ENCODE assay signal across 8 cellular contexts in the genomic region with DNA sequence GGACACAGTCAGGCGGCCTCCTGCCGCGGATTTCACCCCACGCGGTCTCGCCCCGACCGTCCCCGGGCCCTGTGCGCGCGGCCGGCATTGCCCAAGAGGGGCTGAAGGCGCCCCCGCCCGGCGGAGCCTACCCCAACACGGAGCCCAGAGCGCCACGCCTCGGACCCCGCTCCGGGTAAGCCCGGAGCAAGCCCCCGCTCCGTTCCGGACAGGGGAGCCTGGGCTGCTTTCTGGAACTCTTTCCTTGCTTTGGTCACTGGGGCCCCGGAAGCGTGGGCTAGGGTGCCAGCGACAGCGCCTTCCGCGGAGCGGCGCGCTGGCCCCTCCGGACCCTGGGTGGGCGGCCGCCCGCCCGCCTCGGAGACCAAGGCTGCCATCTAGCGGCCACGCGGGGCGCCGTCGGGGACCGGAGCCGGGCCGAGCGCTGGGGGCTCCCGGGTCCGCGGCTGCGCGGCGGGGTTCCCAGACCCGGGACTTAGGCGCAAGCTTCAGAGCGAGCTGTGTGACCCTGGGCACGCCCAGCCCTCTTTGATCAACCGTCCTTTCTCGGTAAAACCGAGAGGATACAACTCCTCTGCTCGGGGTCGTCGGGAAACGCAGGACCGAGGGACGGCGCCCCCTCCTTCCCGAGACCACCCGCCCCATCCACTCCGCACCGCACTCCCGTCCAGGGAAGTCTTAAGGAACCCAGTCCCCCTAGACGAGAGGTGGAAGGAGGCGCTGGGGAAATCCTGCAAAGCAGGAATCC. TPM values are rescaled to one million over a fixed set of nuclear protein-coding genes. Genes with fewer than 3 reads are reported as not detected.
DNase-seq lines count a peak whose midpoint lies in the region; ATAC-seq and TF ChIP-seq lines count a peak whose summit lies in the region.

No MANE protein-coding gene starts in this region.

- no peak for TF ChIP-seq POLR2A in HCT116 (IDR thresholded peaks at IDR 0.05; ENCODE audit: borderline replicate concordance, extremely low read depth, insufficient read depth, insufficient read length)
- TF ChIP-seq POLR2A in suprapubic skin (IDR thresholded peaks at IDR 0.05) = no peak

- no peak overlapping the region for H3K27ac Mint-ChIP-seq in activated CD4-positive, alpha-beta T cell treated with anti-CD3 and anti-CD28 coated beads, Interleukin-2, amount 10 ng/mL, durations not matched to agents 24 days and 14 days
- H3K27ac Mint-ChIP-seq in naive thymus-derived CD4-positive, alpha-beta T cell = no peak overlapping the region

- H3K9me3 ChIP-seq in HCT116 (ENCODE audit: control insufficient read depth in 1 of 2, insufficient read depth in 1 of 2, low read depth in 1 of 2, low read length in 2 of 2) (no peaks in the 10 kb centered on the region), suprapubic skin (no peaks in the 10 kb centered on the region)
- H3K9me3 ChIP-seq in naive thymus-derived CD4-positive, alpha-beta T cell (ENCODE audit: control insufficient read depth in 2 of 3, low read length in 3 of 3) = no peaks in the 10 kb centered on the region

- RAD21 ChIA-PET in HCT116 (lab: Charles Lee; ENCODE audit: low non-redundant PET in 1 of 2, low total read pairs in 2 of 2, uncharacterized antibody in 2 of 2, unreplicated experiment in 2 of 2) = no interaction called here

- peak; percentile 77 for TF ChIP-seq RAD21 in HCT116 (IDR thresholded peaks at IDR 0.05; ENCODE audit: low read depth)

- H4K20me1 ChIP-seq in HCT116 (ENCODE audit: insufficient read depth) = no peaks in the 10 kb centered on the region

- intact Hi-C loops in HCT116 (cut with micrococcal nuclease) = loop anchor here (5.0 kb wide), 2 partner anchors 211 to 791 kb away; no protein-coding TSS in a partner anchor
- intact Hi-C loops in activated CD4-positive, alpha-beta T cell treated with anti-CD3 and anti-CD28 coated beads, Interleukin-2, amount 10 ng/mL, durations not matched to agents 24 days and 14 days (cut with micrococcal nuclease) = loop anchor here (5.0 kb wide), 1 partner anchor 771 kb away; a partner anchor contains a TSS
- intact Hi-C loops in naive thymus-derived CD4-positive, alpha-beta T cell (cut with micrococcal nuclease) = loop anchor here in 1 of 2 donors (5.0 kb wide), 1 partner anchor 791 kb away; no protein-coding TSS in a partner anchor

- H3K27me3 ChIP-seq in HCT116 (ENCODE audit: insufficient read depth, low read length) (peaks cover 10% of the 10 kb centered on the region; the same call in 1 of the 2 replicates), suprapubic skin (peaks cover 77% of the 10 kb centered on the region)
- H3K27me3 ChIP-seq in naive thymus-derived CD4-positive, alpha-beta T cell (ENCODE audit: control insufficient read depth in 2 of 2, insufficient read depth in 2 of 2, low read length in 2 of 2) = peaks cover 8% of the 10 kb centered on the region in 2 donors

- CTCF ChIA-PET in AG04449 (lab: Yijun Ruan, JAX) = interaction anchor here (0.6 to 2.9 kb wide), 17 partner anchors 8 to 794 kb away, joined by 3 to 23 read pairs (median 5); no protein-coding TSS in a partner anchor
- CTCF ChIA-PET in HCT116 (lab: Charles Lee) = no interaction called here
- CTCF ChIA-PET in naive thymus-derived CD4-positive, alpha-beta T cell (lab: Charles Lee) = interaction anchor here (0.6 to 0.7 kb wide), 2 partner anchors 18 to 19 kb away, joined by 3 read pairs; no protein-coding TSS in a partner anchor

- peaks cover 67% of the 10 kb centered on the region for H3K27me3 Mint-ChIP-seq in activated CD4-positive, alpha-beta T cell treated with anti-CD3 and anti-CD28 coated beads, Interleukin-2, amount 10 ng/mL, durations not matched to agents 24 days and 14 days
- peaks cover 64 to 78% (median 76%) of the 10 kb centered on the region in 5 donors for H3K27me3 Mint-ChIP-seq in naive thymus-derived CD4-positive, alpha-beta T cell

- H3K9me2 ChIP-seq in HCT116 (ENCODE audit: insufficient read depth) = no peaks in the 10 kb centered on the region

- TF ChIP-seq CTCF in AG04449 (IDR thresholded peaks at IDR 0.05; ENCODE audit: insufficient read depth, low read length, missing control alignments) = peak; percentile 72
- TF ChIP-seq CTCF in HCT116 (IDR thresholded peaks at IDR 0.05 in 2 of 3, conservative IDR thresholded peaks at IDR 0.05 in 1 of 3; ENCODE audit: borderline replicate concordance in 1 of 3, insufficient read depth in 1 of 3, low read depth in 2 of 3, low read length in 2 of 3) = peak; percentile 45 to 84 (median 63); a peak in 5 of 6 replicates
- peak; percentile 33 to 90 for TF ChIP-seq CTCF in suprapubic skin (IDR thresholded peaks at IDR 0.05)

- H3K36me3 ChIP-seq in HCT116 (ENCODE audit: control insufficient read depth in 1 of 2, insufficient read depth in 2 of 2, low read length in 2 of 2) (no peaks in the 10 kb centered on the region), suprapubic skin (no peaks in the 10 kb centered on the region)
- no peaks in the 10 kb centered on the region for H3K36me3 ChIP-seq in naive thymus-derived CD4-positive, alpha-beta T cell (ENCODE audit: control insufficient read depth in 2 of 3, insufficient read depth in 3 of 3, low read length in 3 of 3)

- TF ChIP-seq EP300 in suprapubic skin (IDR thresholded peaks at IDR 0.05) = no peak

- H3K4me1 ChIP-seq in HCT116 (ENCODE audit: control insufficient read depth in 1 of 2, insufficient read depth in 2 of 2, low read length in 2 of 2) (peaks cover 0 to 5% of the 10 kb centered on the region in 2 experiments; a peak in 2 of 4 replicates), suprapubic skin (peaks cover 21% of the 10 kb centered on the region)
- peaks cover 0 to 5% of the 10 kb centered on the region in 2 donors for H3K4me1 ChIP-seq in naive thymus-derived CD4-positive, alpha-beta T cell (ENCODE audit: control insufficient read depth in 2 of 2, insufficient read depth in 2 of 2, low read length in 2 of 2)

- no peak overlapping the region for H3K4me3 Mint-ChIP-seq in activated CD4-positive, alpha-beta T cell treated with anti-CD3 and anti-CD28 coated beads, Interleukin-2, amount 10 ng/mL, durations not matched to agents 24 days and 14 days
- peak overlapping the region in 5 of 10 donors; percentile 7 to 63 (median 50) for H3K4me3 Mint-ChIP-seq in naive thymus-derived CD4-positive, alpha-beta T cell

- no peaks in the 10 kb centered on the region for H3K9me3 Mint-ChIP-seq in activated CD4-positive, alpha-beta T cell treated with anti-CD3 and anti-CD28 coated beads, Interleukin-2, amount 10 ng/mL, durations not matched to agents 24 days and 14 days
- H3K9me3 Mint-ChIP-seq in naive thymus-derived CD4-positive, alpha-beta T cell = peaks cover 0 to 6% (median 0%) of the 10 kb centered on the region in 11 donors

- H3K27ac ChIP-seq in HCT116 (ENCODE audit: low read depth, low read length) = no peak overlapping the region
- no peak overlapping the region for H3K27ac ChIP-seq in naive thymus-derived CD4-positive, alpha-beta T cell (ENCODE audit: low read depth, low read length)
- H3K27ac ChIP-seq in suprapubic skin = no peak overlapping the region

- DNase-seq in AG04449 (ENCODE audit: low read depth, low spot score) (no peak), HCT116 (ENCODE audit: low read depth, low spot score) (no peak), suprapubic skin (ENCODE audit: low spot score in 2 of 2) (no peak)
- DNase-seq in activated CD4-positive, alpha-beta T cell treated with anti-CD3 and anti-CD28 coated beads, Interleukin-2, amount 10 ng/mL, durations not matched to agents 24 days and 14 days = peak; percentile 86
- peak; percentile 32 for DNase-seq in effector CD8-positive, alpha-beta T cell (lab: John Stamatoyannopoulos, UW)
- DNase-seq in naive thymus-derived CD4-positive, alpha-beta T cell = peak in 7 of 9 donors; percentile 12 to 75 (median 42)

- peak overlapping the region; percentile 88 for H2AFZ ChIP-seq in HCT116 (ENCODE audit: low read depth, low read length, poor library complexity, severe bottlenecking)

- H3K36me3 Mint-ChIP-seq in activated CD4-positive, alpha-beta T cell treated with anti-CD3 and anti-CD28 coated beads, Interleukin-2, amount 10 ng/mL, durations not matched to agents 24 days and 14 days (ENCODE audit: low read depth) = no peaks in the 10 kb centered on the region
- no peaks in the 10 kb centered on the region for H3K36me3 Mint-ChIP-seq in naive thymus-derived CD4-positive, alpha-beta T cell

- ATAC-seq in HCT116 (peak; percentile 91), HG03432 (IDR thresholded peaks at IDR 0.05; ENCODE audit: unreplicated experiment) (no peak), HG03354 (IDR thresholded peaks at IDR 0.05; ENCODE audit: poor library complexity, severe bottlenecking, unreplicated experiment) (no peak)
- peak; percentile 62 for ATAC-seq in naive thymus-derived CD4-positive, alpha-beta T cell

- peaks cover 3% of the 10 kb centered on the region for H3K4me1 Mint-ChIP-seq in activated CD4-positive, alpha-beta T cell treated with anti-CD3 and anti-CD28 coated beads, Interleukin-2, amount 10 ng/mL, durations not matched to agents 24 days and 14 days
- H3K4me1 Mint-ChIP-seq in naive thymus-derived CD4-positive, alpha-beta T cell = peaks cover 0 to 21% (median 13%) of the 10 kb centered on the region in 7 donors

- whole genome bisulfite sequencing in suprapubic skin = 0% methylated on average over 1 of the region's 79 CpGs

- H3K4me2 ChIP-seq in HCT116 (ENCODE audit: low read length) = peak overlapping the region; percentile 76

- no peaks in the 10 kb centered on the region for H3K79me2 ChIP-seq in HCT116 (ENCODE audit: insufficient read depth, low read length)

- H3K9ac ChIP-seq in HCT116 (ENCODE audit: low read length) = no peak overlapping the region

- H3K4me3 ChIP-seq in AG04449 (ENCODE audit: low read depth, low read length) (peak overlapping the region; percentile 33), HCT116 (replicated peaks in 1 of 2; ENCODE audit: low read depth in 1 of 2, low read length in 2 of 2) (peak overlapping the region; percentile 22 to 30; a peak in 3 of 4 replicates), suprapubic skin (peak overlapping the region; percentile 43)
- H3K4me3 ChIP-seq in naive thymus-derived CD4-positive, alpha-beta T cell (ENCODE audit: low read length) = peak overlapping the region; percentile 24

- POLR2A ChIA-PET in AG04449 (lab: Yijun Ruan, JAX) = no interaction called here
- POLR2A ChIA-PET in HCT116 (lab: Charles Lee) = no interaction called here
- POLR2A ChIA-PET in naive thymus-derived CD4-positive, alpha-beta T cell (lab: Charles Lee) = no interaction called here

- BruUV-seq in HCT116 (replicated peaks; lab: Mats Ljungman, UMichigan) = no TSS peak

RNA-seq across cellular contexts. Expression of a gene that starts 41.4 kb away (rescaled TPM):
- total RNA-seq in HCT116 (2021; ENCODE audit: unreplicated experiment) (11.7 TPM), suprapubic skin (10 to 100 TPM; 18.3 to 25.3 (median 20.4) TPM)
- 5.1 and 6.8 TPM in 2 replicates for polyA plus RNA-seq in HCT116 (2012)
- 10.9 and 11.0 TPM in 2 replicates for total RNA-seq in activated CD4-positive, alpha-beta T cell treated with anti-CD3 and anti-CD28 coated beads, Interleukin-2, amount 10 ng/mL, durations not matched to agents 24 days and 14 days
- 10 to 100 TPM; 14.5 to 24.4 (median 16.8) TPM for total RNA-seq in naive thymus-derived CD4-positive, alpha-beta T cell
- polyA plus RNA-seq in naive thymus-derived CD4-positive, alpha-beta T cell = 1 to 10 TPM; 6.6 to 6.9 TPM

RNA-seq across cellular contexts. Expression of a gene that starts 55.0 kb away (rescaled TPM):
- total RNA-seq in HCT116 (2021; ENCODE audit: unreplicated experiment) (40.2 TPM), suprapubic skin (10 to 100 TPM in 3 of 4 donors, 1 to 10 TPM in 1; 6.9 to 21.2 (median 19.7) TPM)
- 7.5 and 12.1 TPM in 2 replicates for polyA plus RNA-seq in HCT116 (2012)
- 35.1 and 40.7 TPM in 2 replicates for total RNA-seq in activated CD4-positive, alpha-beta T cell treated with anti-CD3 and anti-CD28 coated beads, Interleukin-2, amount 10 ng/mL, durations not matched to agents 24 days and 14 days
- total RNA-seq in naive thymus-derived CD4-positive, alpha-beta T cell = 10 to 100 TPM in 4 of 5 experiments, 1 to 10 TPM in 1; 6.1 to 38.2 (median 11.7) TPM
- polyA plus RNA-seq in naive thymus-derived CD4-positive, alpha-beta T cell = 10 to 100 TPM; 39.8 to 62.2 TPM

Comparison
In these comparisons a context has a peak if more than half of its experiments do, and no peak if none do; other contexts are left out.
1. DNase-seq: peak in activated CD4-positive, alpha-beta T cell treated with anti-CD3 and anti-CD28 coated beads, Interleukin-2, amount 10 ng/mL, durations not matched to agents 24 days and 14 days (single experiment), effector CD8-positive, alpha-beta T cell (single experiment) and naive thymus-derived CD4-positive, alpha-beta T cell (7 of 9); none in AG04449 (single experiment), HCT116 (single experiment) and suprapubic skin (0 of 2).
2. ATAC-seq: peak in HCT116 (single experiment) and naive thymus-derived CD4-positive, alpha-beta T cell (single experiment); none in HG03432 (single experiment) and HG03354 (single experiment).
3. Peak in every context shown above with its lines, with median percentiles within 50 percentile points of each other: H3K4me3 ChIP-seq and CTCF ChIP-seq.